18 cellular contexts compared by ENCODE assay signal in genomic region chr5:96995419-96995818, GRCh38. TPM values are rescaled to one million over a fixed set of nuclear protein-coding genes. Genes with fewer than 3 reads are reported as not detected.
DNase-seq lines count a peak whose midpoint lies in the region; ATAC-seq lines count a peak whose summit lies in the region.
"Had no signal": no experiment of that assay in that cellular context is flagged by ENCODE, and none has a peak within 500 bp of the region (broad histone marks: within the 10 kb centered on the region; RNA-seq: fewer than 3 reads in every experiment).

No MANE protein-coding gene starts in this region.

- DNase-seq in stimulated activated naive CD8-positive, alpha-beta T cell treated with anti-CD3 and anti-CD28 coated beads, Interleukin-15, Interleukin-2, amounts not matched to agents 100 U/mL and 50 U/mL, for 24 hours: no peak
- no peak for DNase-seq in activated T-helper 1 cell treated with anti-CD3 and anti-CD28 coated beads, Interleukin-12 subunit alpha, Interleukin-12 subunit beta, Interleukin-2, Interleukin-4 antibody, amounts not matched to agents 30 ng/mL and 10 ng/mL and 1 ng/mL, durations not matched to agents 14 hours and 24 hours and 36 hours (ENCODE audit: low spot score)
- no peak for DNase-seq in naive B cell
- no peak for DNase-seq in glomerular visceral epithelial cell (ENCODE audit: extremely low spot score)
- no peak for DNase-seq in activated gamma-delta T cell (lab: John Stamatoyannopoulos, UW)
- no peak for DNase-seq in LoVo (ENCODE audit: low spot score)
- DNase-seq: activated CD4-positive, alpha-beta T cell treated with anti-CD3 and anti-CD28 coated beads, Interleukin-2, amount 50 U/mL, for 1 hour; activated CD8-positive, alpha-beta memory T cell treated with anti-CD3 and anti-CD28 coated beads, Interleukin-2, amount 50 U/mL, for 48 hours; activated naive CD4-positive, alpha-beta T cell; dorsolateral prefrontal cortex; H9; Karpas-422; kidney; NCI-H1694 treated with DMSO at 0.1 percent for 48 hours; NCI-H526 treated with DMSO at 0.1 percent for 48 hours; uterus had no signal

- H3K36me3 Mint-ChIP-seq in stimulated activated naive CD8-positive, alpha-beta T cell treated with anti-CD3 and anti-CD28 coated beads, Interleukin-15, Interleukin-2, amounts not matched to agents 100 ng/mL and 50 ng/mL, for 24 hours (ENCODE audit: low read depth): peaks cover 51% of the 10 kb centered on the region
- H3K36me3 Mint-ChIP-seq in activated T-helper 1 cell treated with anti-CD3 and anti-CD28 coated beads, Interleukin-12 subunit alpha, Interleukin-12 subunit beta, Interleukin-2, Interleukin-4 antibody, amounts not matched to agents 30 ng/mL and 10 ng/mL and 1 ng/mL, durations not matched to agents 14 hours and 24 hours and 36 hours (ENCODE audit: low read depth): peaks cover 45% of the 10 kb centered on the region
- H3K36me3 Mint-ChIP-seq in naive B cell: peaks cover 22 to 31% of the 10 kb centered on the region in 2 donors

- intact Hi-C loops in activated T-helper 1 cell treated with anti-CD3 and anti-CD28 coated beads, Interleukin-12 subunit alpha, Interleukin-12 subunit beta, Interleukin-2, Interleukin-4 antibody, amounts not matched to agents 30 ng/mL and 10 ng/mL and 1 ng/mL, durations not matched to agents 14 hours and 24 hours and 36 hours (cut with micrococcal nuclease): no loop called here

- H3K4me3 Mint-ChIP-seq in stimulated activated naive CD8-positive, alpha-beta T cell treated with anti-CD3 and anti-CD28 coated beads, Interleukin-15, Interleukin-2, amounts not matched to agents 100 ng/mL and 50 ng/mL, for 24 hours: no peak overlapping the region
- H3K4me3 Mint-ChIP-seq in activated T-helper 1 cell treated with anti-CD3 and anti-CD28 coated beads, Interleukin-12 subunit alpha, Interleukin-12 subunit beta, Interleukin-2, Interleukin-4 antibody, amounts not matched to agents 30 ng/mL and 10 ng/mL and 1 ng/mL, durations not matched to agents 14 hours and 24 hours and 36 hours: no peak overlapping the region
- H3K4me3 Mint-ChIP-seq in naive B cell: no peak overlapping the region
- H3K4me3 Mint-ChIP-seq: H9 had no signal

- H3K27me3 Mint-ChIP-seq in stimulated activated naive CD8-positive, alpha-beta T cell treated with anti-CD3 and anti-CD28 coated beads, Interleukin-15, Interleukin-2, amounts not matched to agents 100 ng/mL and 50 ng/mL, for 24 hours: no peaks in the 10 kb centered on the region
- H3K27me3 Mint-ChIP-seq in activated T-helper 1 cell treated with anti-CD3 and anti-CD28 coated beads, Interleukin-12 subunit alpha, Interleukin-12 subunit beta, Interleukin-2, Interleukin-4 antibody, amounts not matched to agents 30 ng/mL and 10 ng/mL and 1 ng/mL, durations not matched to agents 14 hours and 24 hours and 36 hours (ENCODE audit: insufficient read depth): no peaks in the 10 kb centered on the region
- no peaks in the 10 kb centered on the region for H3K27me3 Mint-ChIP-seq in naive B cell

- H3K4me1 Mint-ChIP-seq in stimulated activated naive CD8-positive, alpha-beta T cell treated with anti-CD3 and anti-CD28 coated beads, Interleukin-15, Interleukin-2, amounts not matched to agents 100 ng/mL and 50 ng/mL, for 24 hours (ENCODE audit: low read depth): peaks cover 33% of the 10 kb centered on the region
- peaks cover 46% of the 10 kb centered on the region for H3K4me1 Mint-ChIP-seq in activated T-helper 1 cell treated with anti-CD3 and anti-CD28 coated beads, Interleukin-12 subunit alpha, Interleukin-12 subunit beta, Interleukin-2, Interleukin-4 antibody, amounts not matched to agents 30 ng/mL and 10 ng/mL and 1 ng/mL, durations not matched to agents 14 hours and 24 hours and 36 hours (ENCODE audit: low read depth)
- peaks cover 2 to 19% (median 9%) of the 10 kb centered on the region in 3 donors for H3K4me1 Mint-ChIP-seq in naive B cell

- peak overlapping the region; percentile 41 for H3K27ac Mint-ChIP-seq in stimulated activated naive CD8-positive, alpha-beta T cell treated with anti-CD3 and anti-CD28 coated beads, Interleukin-15, Interleukin-2, amounts not matched to agents 100 ng/mL and 50 ng/mL, for 24 hours
- H3K27ac Mint-ChIP-seq in activated T-helper 1 cell treated with anti-CD3 and anti-CD28 coated beads, Interleukin-12 subunit alpha, Interleukin-12 subunit beta, Interleukin-2, Interleukin-4 antibody, amounts not matched to agents 30 ng/mL and 10 ng/mL and 1 ng/mL, durations not matched to agents 14 hours and 24 hours and 36 hours: peak overlapping the region; percentile 6
- H3K27ac Mint-ChIP-seq in naive B cell: peak overlapping the region in 5 of 6 donors; percentile 16 to 94 (median 64)
- H3K27ac Mint-ChIP-seq: H9 had no signal

- ATAC-seq in stimulated activated naive CD8-positive, alpha-beta T cell treated with anti-CD3 and anti-CD28 coated beads, Interleukin-15, Interleukin-2, amounts not matched to agents 100 U/mL and 50 U/mL, for 24 hours: no peak
- no peak for ATAC-seq in naive B cell (ENCODE audit: low read depth in 2 of 2)
- ATAC-seq in HG02759 (IDR thresholded peaks at IDR 0.05; ENCODE audit: unreplicated experiment): no peak

- no peaks in the 10 kb centered on the region for H3K9me3 Mint-ChIP-seq in stimulated activated naive CD8-positive, alpha-beta T cell treated with anti-CD3 and anti-CD28 coated beads, Interleukin-15, Interleukin-2, amounts not matched to agents 100 ng/mL and 50 ng/mL, for 24 hours
- no peaks in the 10 kb centered on the region for H3K9me3 Mint-ChIP-seq in activated T-helper 1 cell treated with anti-CD3 and anti-CD28 coated beads, Interleukin-12 subunit alpha, Interleukin-12 subunit beta, Interleukin-2, Interleukin-4 antibody, amounts not matched to agents 30 ng/mL and 10 ng/mL and 1 ng/mL, durations not matched to agents 14 hours and 24 hours and 36 hours
- H3K9me3 Mint-ChIP-seq in naive B cell: no peaks in the 10 kb centered on the region
- H3K9me3 Mint-ChIP-seq: H9 had no signal

RNA-seq across cellular contexts. Expression of gene LNPEP, which starts 59.5 kb away (rescaled TPM):
- total RNA-seq in activated T-helper 1 cell treated with anti-CD3 and anti-CD28 coated beads, Interleukin-12 subunit alpha, Interleukin-12 subunit beta, Interleukin-2, Interleukin-4 antibody, amounts not matched to agents 30 ng/mL and 10 ng/mL and 1 ng/mL, durations not matched to agents 14 hours and 24 hours and 36 hours: 37.7 and 40.7 TPM in 2 replicates
- 10 to 100 TPM; 17.3 to 50.9 (median 44.3) TPM for polyA plus RNA-seq in naive B cell (ENCODE audit: low read depth in 6 of 6)

Comparison
In these comparisons a context has a peak if more than half of its experiments do, and no peak if none do; other contexts are left out.
1. H3K27ac Mint-ChIP-seq: peak in every context shown above with its lines; median percentile 64 in naive B cell; 41 in stimulated activated naive CD8-positive, alpha-beta T cell treated with anti-CD3 and anti-CD28 coated beads, Interleukin-15, Interleukin-2, amounts not matched to agents 100 ng/mL and 50 ng/mL, for 24 hours; 6 in activated T-helper 1 cell treated with anti-CD3 and anti-CD28 coated beads, Interleukin-12 subunit alpha, Interleukin-12 subunit beta, Interleukin-2, Interleukin-4 antibody, amounts not matched to agents 30 ng/mL and 10 ng/mL and 1 ng/mL, durations not matched to agents 14 hours and 24 hours and 36 hours.